In genomic region chr15:30360990-30361389, GRCh38 we compare ENCODE assay signal across 3 cellular contexts. TPM values are rescaled to one million over a fixed set of nuclear protein-coding genes. Genes with fewer than 3 reads are reported as not detected.
"Had no signal": no experiment of that assay in that cellular context is flagged by ENCODE, and none has a peak within 500 bp of the region (broad histone marks: within the 10 kb centered on the region; RNA-seq: fewer than 3 reads in every experiment).

No MANE protein-coding gene starts in this region.

RNA-seq across cellular contexts. Expression of gene CHRFAM7A, which starts 32.4 kb away (rescaled TPM):
- total RNA-seq: epithelial cell of proximal tubule, esophagus mucosa had no signal

RNA-seq across cellular contexts. Expression of gene GOLGA8R, which starts 53.1 kb away (rescaled TPM):
- total RNA-seq: epithelial cell of proximal tubule had no signal
- polyA plus RNA-seq: foreskin keratinocyte had no signal
